In the genomic region with DNA sequence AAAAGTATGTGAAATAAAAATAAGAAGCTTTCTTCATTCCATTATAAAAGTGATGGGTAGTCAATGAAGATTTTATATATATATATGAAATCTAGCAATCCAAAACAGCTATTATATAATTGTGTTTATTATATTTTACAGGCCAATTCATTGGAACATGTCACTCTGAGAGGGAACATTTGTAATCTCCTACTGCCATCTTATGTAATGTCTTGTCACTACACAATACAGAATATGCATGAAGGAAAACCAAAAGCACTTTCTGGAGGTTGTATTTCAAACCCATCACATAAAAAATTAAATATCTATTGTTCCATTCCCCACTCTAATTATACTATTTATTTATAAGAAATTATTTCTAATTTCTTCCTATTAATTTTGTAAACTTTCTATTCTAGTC, we compare ENCODE assay signal across 11 cellular contexts. TPM values are rescaled to one million over a fixed set of nuclear protein-coding genes. Genes with fewer than 3 reads are reported as not detected.
A peak's percentile ranks its signal among the peaks of the same experiment; 100 is the strongest.
DNase-seq lines count a peak whose midpoint lies in the region; ATAC-seq and TF ChIP-seq lines count a peak whose summit lies in the region.
"Had no signal": no experiment of that assay in that cellular context is flagged by ENCODE, and none has a peak within 500 bp of the region (broad histone marks: within the 10 kb centered on the region; RNA-seq: fewer than 3 reads in every experiment).

No MANE protein-coding gene starts in this region.

- CTCF ChIA-PET in RWPE1 (lab: Yijun Ruan, JAX), result interaction anchor here (0.6 kb wide), 2 partner anchors 472 to 1103 kb away, joined by 3 read pairs; no protein-coding TSS in a partner anchor

- POLR2A ChIA-PET in RWPE1 (lab: Yijun Ruan, JAX; ENCODE audit: low non-redundant PET), result no interaction called here

- TF ChIP-seq CTCF in AG09309 (IDR thresholded peaks at IDR 0.05; ENCODE audit: control insufficient read depth, insufficient read depth, low read depth, low read length, missing control alignments) (peak; percentile 28), RWPE1 (conservative IDR thresholded peaks at IDR 0.05; ENCODE audit: low read depth) (no peak; the same call in 1 of the 2 replicates), hepatocyte (IDR thresholded peaks at IDR 0.05; ENCODE audit: poor library complexity) (peak; percentile 40), omental fat pad (IDR thresholded peaks at IDR 0.05) (no peak)

- no peak overlapping the region for H3K27ac ChIP-seq in RWPE1
- H3K27ac ChIP-seq in hepatocyte, result no peak overlapping the region

- H3K79me2 ChIP-seq in hepatocyte, result no peaks in the 10 kb centered on the region

- no peaks in the 10 kb centered on the region for H3K9me2 ChIP-seq in hepatocyte (replicated peaks; ENCODE audit: insufficient read depth)

- no peaks in the 10 kb centered on the region for H3K9me3 ChIP-seq in hepatocyte (ENCODE audit: low read depth)

- H3K4me3 ChIP-seq in AG09309 (ENCODE audit: control insufficient read depth, low read depth, low read length) (no peak overlapping the region), hepatocyte (no peak overlapping the region)

- H3K36me3 ChIP-seq in hepatocyte (replicated peaks; ENCODE audit: insufficient read depth, low read depth), result no peaks in the 10 kb centered on the region

- no peaks in the 10 kb centered on the region for H3K27me3 ChIP-seq in hepatocyte

- no peak for DNase-seq in AG09309 (ENCODE audit: low read depth)
- DNase-seq in RWPE1 (ENCODE audit: low spot score), result peak; percentile 20
- no peak for DNase-seq in hepatocyte (ENCODE audit: low spot score)
- DNase-seq in omental fat pad (ENCODE audit: low spot score), result no peak
- no peak for DNase-seq in AG08396 (ENCODE audit: low spot score)
- no peak for DNase-seq in central memory CD4-positive, alpha-beta T cell
- DNase-seq: activated naive CD4-positive, alpha-beta T cell treated with Interleukin-2 at 50 U/mL for 16 hours; CD8-positive, alpha-beta memory T cell; NCI-H1417 treated with DMSO at 0.1 percent for 48 hours had no signal

- H3K4me2 ChIP-seq in hepatocyte, result no peak overlapping the region

- peak; percentile 47 for ATAC-seq in HG03378 (IDR thresholded peaks at IDR 0.05; ENCODE audit: unreplicated experiment)
- ATAC-seq in omental fat pad (ENCODE audit: low FRiP score), result no peak
- no peak for ATAC-seq in HG03521 (IDR thresholded peaks at IDR 0.05; ENCODE audit: unreplicated experiment)

- no peak overlapping the region for H2AFZ ChIP-seq in hepatocyte

- H3K4me1 ChIP-seq in hepatocyte (ENCODE audit: insufficient read depth), result no peaks in the 10 kb centered on the region

- no peaks in the 10 kb centered on the region for H4K20me1 ChIP-seq in hepatocyte (ENCODE audit: insufficient read depth, poor library complexity, severe bottlenecking)

RNA-seq across cellular contexts. Expression of a gene that starts 31.5 kb away (rescaled TPM):
- total RNA-seq in hepatocyte (4.3 and 4.7 TPM in 2 replicates), omental fat pad (1 to 10 TPM; 2.5 to 4.2 (median 4.0) TPM)
- polyA plus RNA-seq in hepatocyte, result 1.9 and 2.7 TPM in 2 replicates

Comparison
In these comparisons a context has a peak if more than half of its experiments do, and no peak if none do; other contexts are left out.
1. CTCF ChIP-seq: peak in AG09309 (single experiment) and hepatocyte (single experiment); none in RWPE1 (single experiment) and omental fat pad (0 of 3).